8 cellular contexts compared by ENCODE assay signal in the genomic region with DNA sequence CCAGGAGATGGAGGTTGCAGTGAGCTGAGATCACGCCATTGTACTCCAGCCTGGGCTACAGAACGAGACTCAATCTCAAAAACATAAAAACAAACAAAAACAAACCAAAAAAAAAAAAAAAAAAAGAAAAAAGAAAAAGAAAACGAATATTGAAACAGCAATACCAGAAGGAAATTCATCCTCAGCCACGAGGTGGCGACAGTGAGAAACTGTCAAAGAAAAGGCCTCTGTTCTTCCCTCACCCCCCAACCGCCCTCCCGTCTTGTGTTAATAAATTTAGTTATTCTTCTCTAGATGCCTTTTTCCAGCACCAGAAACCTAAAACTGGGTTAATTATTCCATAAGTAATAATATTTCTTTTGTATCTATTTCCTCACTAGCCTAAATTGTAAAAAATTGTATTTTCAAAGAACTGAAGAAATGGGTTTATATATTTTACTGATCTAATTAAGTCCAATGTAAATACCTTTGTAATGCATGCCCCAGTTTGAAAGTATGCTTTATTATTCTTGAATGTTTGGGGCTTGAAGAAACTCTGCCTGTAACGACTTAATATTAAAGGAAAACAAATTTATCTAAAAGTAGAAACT. TPM values are rescaled to one million over a fixed set of nuclear protein-coding genes. Genes with fewer than 3 reads are reported as not detected.
DNase-seq lines count a peak whose midpoint lies in the region; ATAC-seq and TF ChIP-seq lines count a peak whose summit lies in the region.

No MANE protein-coding gene starts in this region.

- intact Hi-C loops in lower lobe of right lung (cut with DNase I) (no loop called here), transverse colon (cut with DNase I; ENCODE audit: low total_unique reads) (no loop called here)

- no peak overlapping the region for H3K4me3 ChIP-seq in lower lobe of right lung
- no peak overlapping the region for H3K4me3 ChIP-seq in transverse colon
- no peak overlapping the region for H3K4me3 ChIP-seq in right atrium auricular region

- TF ChIP-seq CTCF in lower lobe of right lung (IDR thresholded peaks at IDR 0.05) (peak; percentile 44), transverse colon (IDR thresholded peaks at IDR 0.05) (peak; percentile 18 to 39 (median 24)), right atrium auricular region (IDR thresholded peaks at IDR 0.05) (peak in 1 of 2 donors; percentile 28)

- DNase-seq in ELR (ENCODE audit: low read depth) (peak; percentile 45), HCEC 1CT (peak; percentile 5), T-helper 1 cell (peak in 4 of 5 donors; percentile 3 to 45 (median 22)), astrocyte of the hippocampus (ENCODE audit: low read depth, low spot score) (peak; percentile 24), lower lobe of right lung (peak; percentile 52), transverse colon (peak; percentile 37), right atrium auricular region (ENCODE audit: low spot score) (no peak)

- ATAC-seq in lower lobe of right lung: no peak
- ATAC-seq in stimulated activated memory B cell treated with anti-CD40 and anti-IgM and Interleukin-4, amounts not matched to agents 10 μg/mL and 1 μg/mL and 100 μg/mL, for 72 hours: no peak

- H3K4me1 Mint-ChIP-seq in stimulated activated memory B cell treated with anti-CD40 and anti-IgM and Interleukin-4, amounts not matched to agents 10 μg/mL and 1 μg/mL and 100 μg/mL, for 72 hours: no peaks in the 10 kb centered on the region

- peaks cover 6% of the 10 kb centered on the region for H3K9me3 Mint-ChIP-seq in stimulated activated memory B cell treated with anti-CD40 and anti-IgM and Interleukin-4, amounts not matched to agents 10 μg/mL and 1 μg/mL and 100 μg/mL, for 72 hours

- in situ Hi-C loops in transverse colon (cut with MboI; ENCODE audit: low pct_ligation_motif_present in 1 of 4, low pct_unique_long_range_greater_than_20kb in 1 of 4, low sequenced_read_pairs in 3 of 4): no loop called here

- TF ChIP-seq POLR2A in transverse colon (IDR thresholded peaks at IDR 0.05): no peak

- H3K4me1 ChIP-seq in lower lobe of right lung (no peaks in the 10 kb centered on the region), transverse colon (no peaks in the 10 kb centered on the region), right atrium auricular region (no peaks in the 10 kb centered on the region)

- H3K27me3 ChIP-seq in lower lobe of right lung (ENCODE audit: low read depth) (no peaks in the 10 kb centered on the region), transverse colon (no peaks in the 10 kb centered on the region), right atrium auricular region (no peaks in the 10 kb centered on the region)

- H3K36me3 Mint-ChIP-seq in stimulated activated memory B cell treated with anti-CD40 and anti-IgM and Interleukin-4, amounts not matched to agents 10 μg/mL and 1 μg/mL and 100 μg/mL, for 72 hours: no peaks in the 10 kb centered on the region

- H3K27me3 Mint-ChIP-seq in stimulated activated memory B cell treated with anti-CD40 and anti-IgM and Interleukin-4, amounts not matched to agents 10 μg/mL and 1 μg/mL and 100 μg/mL, for 72 hours: no peaks in the 10 kb centered on the region

- no peaks in the 10 kb centered on the region for H3K36me3 ChIP-seq in lower lobe of right lung
- no peaks in the 10 kb centered on the region for H3K36me3 ChIP-seq in transverse colon
- no peaks in the 10 kb centered on the region for H3K36me3 ChIP-seq in right atrium auricular region

- no peak overlapping the region for H3K4me3 Mint-ChIP-seq in stimulated activated memory B cell treated with anti-CD40 and anti-IgM and Interleukin-4, amounts not matched to agents 10 μg/mL and 1 μg/mL and 100 μg/mL, for 72 hours

- no peak overlapping the region for H3K27ac Mint-ChIP-seq in stimulated activated memory B cell treated with anti-CD40 and anti-IgM and Interleukin-4, amounts not matched to agents 10 μg/mL and 1 μg/mL and 100 μg/mL, for 72 hours

- TF ChIP-seq EP300 in transverse colon (IDR thresholded peaks at IDR 0.05; ENCODE audit: low read depth): no peak

- no peak overlapping the region for H3K27ac ChIP-seq in lower lobe of right lung
- no peak overlapping the region for H3K27ac ChIP-seq in transverse colon
- H3K27ac ChIP-seq in right atrium auricular region: no peak overlapping the region

- peaks cover 7% of the 10 kb centered on the region for H3K9me3 ChIP-seq in lower lobe of right lung
- H3K9me3 ChIP-seq in transverse colon: no peaks in the 10 kb centered on the region
- peaks cover 0 to 8% of the 10 kb centered on the region in 2 donors for H3K9me3 ChIP-seq in right atrium auricular region

- WGBS in transverse colon (ENCODE audit: low coverage in 1 of 2), 2 donors: 36 to 39% methylated on average over 5 to 8 of the region's 8 CpGs

RNA-seq across cellular contexts. Expression of gene LIG4, which starts 38.6 kb away (rescaled TPM):
- total RNA-seq in lower lobe of right lung (10.4 TPM), transverse colon (10 to 100 TPM in 1 of 4 donors, 1 to 10 TPM in 3; 1.9 to 17.0 (median 6.0) TPM), right atrium auricular region (10 to 100 TPM in 1 of 2 donors, 1 to 10 TPM in 1; 9.2 to 11.3 TPM)

RNA-seq across cellular contexts. Expression of gene ABHD13, which starts 41.4 kb away (rescaled TPM):
- 10.5 TPM for total RNA-seq in lower lobe of right lung
- total RNA-seq in transverse colon: 10 to 100 TPM in 2 of 4 donors, 1 to 10 TPM in 2; 3.4 to 16.2 (median 8.7) TPM
- total RNA-seq in right atrium auricular region: 1 to 10 TPM; 5.9 TPM
